In the genomic region with DNA sequence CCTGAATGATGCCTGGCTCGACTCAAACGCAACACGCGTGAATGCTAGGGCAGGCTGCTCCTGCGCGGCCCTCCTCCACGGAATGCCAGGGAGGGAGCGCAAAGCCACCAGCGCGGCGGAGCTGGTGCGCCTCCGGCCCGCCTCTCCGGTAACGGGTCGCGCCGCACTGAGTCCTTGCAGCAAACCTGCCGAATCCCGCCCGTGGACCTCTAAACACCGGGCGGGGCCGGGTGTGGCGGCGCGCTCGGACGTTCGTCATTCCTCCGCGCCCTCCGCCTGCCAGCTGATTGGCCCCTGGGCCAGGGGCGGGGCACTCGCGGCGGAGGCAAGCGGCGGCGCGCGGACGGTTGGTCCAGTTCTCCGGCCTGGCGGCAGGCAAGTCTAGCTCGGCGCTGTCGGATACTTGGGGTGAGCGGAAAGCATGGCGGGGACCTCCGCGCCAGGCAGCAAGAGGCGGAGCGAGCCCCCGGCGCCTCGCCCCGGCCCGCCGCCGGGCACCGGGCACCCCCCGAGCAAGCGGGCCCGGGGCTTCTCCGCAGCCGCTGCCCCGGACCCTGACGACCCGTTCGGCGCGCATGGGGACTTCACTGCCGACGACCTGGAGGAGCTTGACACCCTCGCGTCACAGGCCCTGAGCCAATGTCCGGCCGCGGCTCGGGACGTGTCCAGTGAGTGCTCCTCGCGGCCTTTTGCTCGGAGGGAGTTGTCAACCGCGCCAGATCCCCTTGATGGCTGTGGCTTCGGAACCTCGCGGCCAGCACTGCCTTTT, we compare ENCODE assay signal across 8 cellular contexts. TPM values are rescaled to one million over a fixed set of nuclear protein-coding genes. Genes with fewer than 3 reads are reported as not detected.
DNase-seq lines count a peak whose midpoint lies in the region; ATAC-seq, FAIRE-seq and TF ChIP-seq lines count a peak whose summit lies in the region.

A gene (plus strand): TSS at position 313 of the 769 bp plus-strand sequence. CDS start 109 bp downstream, at position 422.

- ATAC-seq in GM21360 (IDR thresholded peaks at IDR 0.05; ENCODE audit: unreplicated experiment) = peak; percentile 78
- ATAC-seq in mucosa of descending colon = peak; percentile 100

- H3K4me3 ChIP-seq in mucosa of descending colon = peak within 1 kb of the TSS; percentile 70

- no peak for TF ChIP-seq CTCF in mucosa of descending colon (IDR thresholded peaks at IDR 0.05)

- intact Hi-C loops in mucosa of descending colon (cut with DNase I, micrococcal nuclease) = no loop called here

- H3K36me3 ChIP-seq in mucosa of descending colon (ENCODE audit: low read depth) = no peaks in the 10 kb centered on the region

- DNase-seq in COR-L47 (lab: John Stamatoyannopoulos, UW) (peak; percentile 69), HTR-8/SVneo (ENCODE audit: insufficient read length, low spot score) (peak; percentile 80), OCI-M1 (lab: John Stamatoyannopoulos, UW) (peak; percentile 94), activated T-cell treated with anti-CD3 and anti-CD28 coated beads for 24 hours (ENCODE audit: low read depth) (peak; percentile 86), epidermal melanocyte (ENCODE audit: insufficient read length, low spot score) (peak; percentile 79), mucosa of descending colon (peak; percentile 92 to 94 (median 94))
- DNase-seq in stimulated activated CD8-positive, alpha-beta memory T cell treated with anti-CD3 and anti-CD28 coated beads, Interleukin-4, amount 100 ng/mL, for 1 hour (ENCODE audit: low read depth in 2 of 2, low spot score in 1 of 2) = peak; percentile 69 to 76

- H3K4me1 ChIP-seq in mucosa of descending colon (ENCODE audit: low read depth) = peaks cover 16% of the 10 kb centered on the region

- H3K9me3 ChIP-seq in mucosa of descending colon = no peaks in the 10 kb centered on the region

- FAIRE-seq in HTR-8/SVneo (lab: Jason Lieb, UNC) = peak; percentile 90

RNA-seq across cellular contexts. Expression of the gene that starts here (rescaled TPM):
- 1 to 10 TPM; 4.5 to 7.2 (median 6.2) TPM for total RNA-seq in mucosa of descending colon

Comparison
In these comparisons a context has a peak if more than half of its experiments do, and no peak if none do; other contexts are left out.
1. Peak in every context shown above with its lines: DNase-seq, ATAC-seq and H3K4me3 ChIP-seq.